ENCODE assay signal across 29 cellular contexts in the genomic region with DNA sequence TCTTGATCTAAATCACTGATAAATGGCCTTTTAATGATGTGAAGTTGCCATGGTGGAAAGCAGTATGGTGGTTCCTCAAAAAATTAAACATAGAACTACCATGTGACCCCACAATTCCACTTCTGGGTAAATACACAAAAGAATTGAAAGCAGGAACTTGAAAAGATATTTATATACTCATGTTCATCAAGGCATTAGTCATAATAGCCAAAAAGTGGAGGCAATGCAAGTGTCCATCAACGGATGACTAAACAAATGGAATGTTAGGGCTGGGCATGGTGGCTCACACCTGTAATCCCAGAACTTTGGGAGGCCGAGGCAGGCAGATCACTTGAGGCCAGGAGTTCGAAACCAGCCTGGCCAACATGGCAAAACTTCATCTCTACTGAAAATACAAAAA. TPM values are rescaled to one million over a fixed set of nuclear protein-coding genes. Genes with fewer than 3 reads are reported as not detected.
DNase-seq lines count a peak whose midpoint lies in the region; ATAC-seq, FAIRE-seq and TF ChIP-seq lines count a peak whose summit lies in the region.
"Had no signal": no experiment of that assay in that cellular context is flagged by ENCODE, and none has a peak within 500 bp of the region (broad histone marks: within the 10 kb centered on the region; RNA-seq: fewer than 3 reads in every experiment).

No MANE protein-coding gene starts in this region.

- H3K9ac ChIP-seq in GM23248 (no peak overlapping the region), HepG2 (ENCODE audit: insufficient read depth, low read depth, low read length) (no peak overlapping the region)

- no peaks in the 10 kb centered on the region for H3F3A ChIP-seq in GM23248 (ENCODE audit: insufficient read depth)

- H4K20me1 ChIP-seq in GM23248 (ENCODE audit: insufficient read depth): no peaks in the 10 kb centered on the region
- H4K20me1 ChIP-seq in HepG2 (ENCODE audit: insufficient read depth, low read length): no peaks in the 10 kb centered on the region

- no peaks in the 10 kb centered on the region for H3K79me2 ChIP-seq in GM23248 (ENCODE audit: insufficient read depth)
- peaks cover 21% of the 10 kb centered on the region for H3K79me2 ChIP-seq in HepG2 (ENCODE audit: insufficient read depth, low read length)
- H3K79me2 ChIP-seq: hepatocyte had no signal

- intact Hi-C loops in HepG2 (cut with micrococcal nuclease; ENCODE audit: unreplicated experiment): no loop called here

- H3K27ac ChIP-seq in GM23248 (no peak overlapping the region), HepG2 (ENCODE audit: extremely low read length, insufficient read depth, low read length) (no peak overlapping the region)
- H3K27ac ChIP-seq: esophagus squamous epithelium, gastrocnemius medialis, hepatocyte, tibial nerve had no signal

- no peak for TF ChIP-seq EP300 in HepG2 (IDR thresholded peaks at IDR 0.05; ENCODE audit: low read depth in 2 of 2, low read length in 2 of 2)
- TF ChIP-seq EP300 in HepG2 (CRISPR knock-in tag; IDR thresholded peaks at IDR 0.05; ENCODE audit: borderline replicate concordance): no peak

- no TSS peak for BruUV-seq in HepG2 (replicated peaks; lab: Mats Ljungman, UMichigan)

- in situ Hi-C loops in GM23248 (cut with MboI) (no loop called here), HepG2 (cut with HindIII; ENCODE audit: extremely low pct_ligation_motif_present, low pct_unique_long_range_greater_than_20kb) (no loop called here)

- DNase-seq in GM23248 (peak; percentile 28), MV-4-11 (lab: John Stamatoyannopoulos, UW) (peak; percentile 86), amniotic epithelial cell (ENCODE audit: low read depth) (peak; percentile 15), kidney tubule cell (ENCODE audit: low spot score) (peak; percentile 61), HuH-7 (ENCODE audit: low spot score) (no peak), KG1 (lab: John Stamatoyannopoulos, UW) (no peak), HepG2 (ENCODE audit: low spot score) (no peak)
- DNase-seq: activated CD4-positive, alpha-beta memory T cell treated with anti-CD3 and anti-CD28 coated beads, Interleukin-2, amount 10 ng/mL, durations not matched to agents 7 days and 5 days; activated CD8-positive, alpha-beta memory T cell treated with anti-CD3 and anti-CD28 coated beads, Interleukin-2, amount 50 U/mL, for 4 hours; activated naive CD4-positive, alpha-beta T cell treated with Interleukin-2 at 50 U/mL for 16 hours; dermis blood vessel endothelial cell; DMS153; esophagus squamous epithelium; gastrocnemius medialis; left cardiac atrium; mucosa of descending colon; NCI-H1930; NCI-H524 treated with DMSO at 0.1 percent for 48 hours; NK-92 treated with Interleukin-12 subunit alpha and Interleukin-12 subunit beta, amount 100 ng/mL, for 24 hours; occipital lobe; SIG-M5; stimulated activated CD4-positive, alpha-beta T cell treated with anti-CD3 and anti-CD28 coated beads, Interleukin-15, amount 100 ng/mL, for 24 hours had no signal

- no peak overlapping the region for H2AFZ ChIP-seq in GM23248
- no peak overlapping the region for H2AFZ ChIP-seq in HepG2 (ENCODE audit: low read length)
- H2AFZ ChIP-seq: hepatocyte had no signal

- no peak for FAIRE-seq in HepG2 (lab: Jason Lieb, UNC)
- FAIRE-seq: endometrium, G401.6 had no signal

- no peak for TF ChIP-seq RAD21 in HepG2 (CRISPR knock-in tag; IDR thresholded peaks at IDR 0.05)

- H3K4me2 ChIP-seq in GM23248 (ENCODE audit: unreplicated experiment): no peak overlapping the region
- H3K4me2 ChIP-seq in HepG2 (ENCODE audit: low read depth, low read length): no peak overlapping the region
- H3K4me2 ChIP-seq: GM23338, hepatocyte had no signal

- no peaks in the 10 kb centered on the region for H3K9me3 ChIP-seq in GM23248 (ENCODE audit: low read depth)
- H3K9me3 ChIP-seq in HepG2 (ENCODE audit: low read length): 0 out of 2 replicates have a peak, but pooled peaks cover 10% of the 10 kb centered on the region
- H3K9me3 ChIP-seq: esophagus squamous epithelium, gastrocnemius medialis, mucosa of descending colon had no signal

- H3K27me3 ChIP-seq in GM23248 (replicated peaks; ENCODE audit: insufficient read depth) (no peaks in the 10 kb centered on the region), HepG2 (ENCODE audit: control insufficient read depth in 1 of 2, insufficient read depth in 2 of 2, low read length in 2 of 2) (no peaks in the 10 kb centered on the region; a peak in 1 of 5 replicates)
- H3K27me3 ChIP-seq: esophagus squamous epithelium, gastrocnemius medialis, hepatocyte, tibial nerve had no signal

- no peak overlapping the region for H3K4me3 ChIP-seq in GM23248
- H3K4me3 ChIP-seq in HepG2 (replicated peaks in 1 of 3; ENCODE audit: insufficient read depth in 1 of 3, low read depth in 2 of 3, low read length in 3 of 3): no peak overlapping the region
- H3K4me3 ChIP-seq: esophagus squamous epithelium, gastrocnemius medialis, GM23338, hepatocyte, mucosa of descending colon, tibial nerve had no signal

- no peak for TF ChIP-seq POLR2A in HepG2 (IDR thresholded peaks at IDR 0.05; ENCODE audit: insufficient read depth in 1 of 2, low read depth in 2 of 2, low read length in 2 of 2)

- H3K4me1 ChIP-seq in GM23248 (ENCODE audit: insufficient read depth): no peaks in the 10 kb centered on the region; the same call in 1 of the 2 replicates
- peaks cover 31% of the 10 kb centered on the region for H3K4me1 ChIP-seq in HepG2 (ENCODE audit: insufficient read depth, low read length)
- H3K4me1 ChIP-seq: esophagus squamous epithelium had no signal

- ATAC-seq in HepG2: no peak
- ATAC-seq: gastrocnemius medialis; GM23338; left cardiac atrium; mucosa of descending colon; natural killer cell treated with Interleukin-12 subunit alpha and Interleukin-12 subunit beta and Interleukin-15 and Interleukin-18, amount 100 ng/mL, for 72 hours; stimulated activated effector memory CD8-positive, alpha-beta T cell treated with anti-CD3 and anti-CD28 coated beads, Interleukin-12 subunit alpha, Interleukin-12 subunit beta, amount 100 ng/mL, for 72 hours had no signal

- whole genome bisulfite sequencing in GM23248 (ENCODE audit: low coverage in 1 of 2, low lambda C conversion rate in 2 of 2, missing lambda C conversion rate in 2 of 2), 2 experiments: 80 to 81% methylated on average over 3 of the region's 3 CpGs
- whole genome bisulfite sequencing in HepG2 (ENCODE audit: low lambda C conversion rate): 98% methylated on average over 3 of the region's 3 CpGs

- no peaks in the 10 kb centered on the region for H3K9me2 ChIP-seq in GM23248 (ENCODE audit: insufficient read depth)

- CTCF ChIA-PET in HepG2 (lab: Yijun Ruan, JAX; ENCODE audit: low intra/inter-chr PET ratio, low total read pairs): no interaction called here

- no peak for TF ChIP-seq CTCF in HepG2 (CRISPR knock-in tag; IDR thresholded peaks at IDR 0.05)

- POLR2A ChIA-PET in HepG2 (lab: Yijun Ruan, JAX): no interaction called here

- no peaks in the 10 kb centered on the region for H3K36me3 ChIP-seq in GM23248 (ENCODE audit: low read depth)
- no peaks in the 10 kb centered on the region for H3K36me3 ChIP-seq in HepG2 (replicated peaks in 1 of 2; ENCODE audit: control insufficient read depth in 1 of 2, insufficient read depth in 2 of 2, low read length in 2 of 2)
- H3K36me3 ChIP-seq: esophagus squamous epithelium, gastrocnemius medialis, tibial nerve had no signal

RNA-seq across cellular contexts. Expression of a gene that starts 2.0 kb away (rescaled TPM):
- total RNA-seq in GM23248 (2014; rRNA removed; shearing (Covaris generic)): 0.76 and 3.4 TPM in 2 replicates
- polyA plus RNA-seq in GM23248 (2016; fragmentation: Nextera tagmentation; extraction: Ambion mirVana) (1.2 and 1.4 TPM in 2 replicates), HepG2 (2011; rRNA removed) (42.6 and 43.9 TPM in 2 replicates)
- total RNA-seq in HepG2 (2016; rRNA removed; fragmentation: Illumina TruSeq; extraction: Trizol): 11.6 and 14.4 TPM in 2 replicates
- total RNA-seq in HepG2 (2016; cell fraction: cytosol; rRNA removed; fragmentation: Illumina TruSeq; extraction: Trizol; ENCODE audit: low read depth): 3.2 and 3.5 TPM in 2 replicates
- total RNA-seq in HepG2 (2016; cell fraction: insoluble cytoplasmic fraction; rRNA removed; fragmentation: Illumina TruSeq; extraction: Trizol): 10.7 and 18.0 TPM in 2 replicates
- total RNA-seq in HepG2 (2016; cell fraction: membrane; rRNA removed; fragmentation: Illumina TruSeq; extraction: Trizol): 5.5 and 7.4 TPM in 2 replicates
- total RNA-seq in HepG2 (2016; cell fraction: nucleus; rRNA removed; fragmentation: Illumina TruSeq; extraction: Trizol): 4.7 and 5.1 TPM in 2 replicates
- polyA plus RNA-seq in HepG2 (2011; cell fraction: cytosol; rRNA removed): 21.0 and 40.0 TPM in 2 replicates
- polyA plus RNA-seq in HepG2 (2011; cell fraction: nucleus; rRNA removed): 7.5 and 15.1 TPM in 2 replicates
- 81.9 and 82.1 TPM in 2 replicates for polyA plus RNA-seq in HepG2 (2012)
- 1.9 and 3.5 TPM in 2 replicates for polyA plus RNA-seq in HepG2 (2016; cell fraction: cytosol; fragmentation: Illumina TruSeq; extraction: Trizol; ENCODE audit: low read depth)
- 13.4 and 19.0 TPM in 2 replicates for polyA plus RNA-seq in HepG2 (2016; cell fraction: insoluble cytoplasmic fraction; fragmentation: Illumina TruSeq; extraction: Trizol; ENCODE audit: low read depth)
- polyA plus RNA-seq in HepG2 (2016; cell fraction: membrane; fragmentation: Illumina TruSeq; extraction: Trizol; ENCODE audit: low read depth): 3.8 and 4.2 TPM in 2 replicates
- polyA plus RNA-seq in HepG2 (2016; cell fraction: nucleus; fragmentation: Illumina TruSeq; extraction: Trizol; ENCODE audit: insufficient read depth, low read depth): 5.6 and 5.8 TPM in 2 replicates
- polyA minus RNA-seq in HepG2 (2011; rRNA and poly(A)+ RNA removed; ENCODE audit: low replicate concordance): 2.8 and 6.8 TPM in 2 replicates
- 10.6 and 13.8 TPM in 2 replicates for polyA minus RNA-seq in HepG2 (2011; cell fraction: cytosol; rRNA and poly(A)+ RNA removed)
- 10.3 and 17.5 TPM in 2 replicates for polyA minus RNA-seq in HepG2 (2011; cell fraction: nucleus; rRNA and poly(A)+ RNA removed)

RNA-seq across cellular contexts. Expression of a gene that starts 44.5 kb away (rescaled TPM):
- 14.6 and 15.7 TPM in 2 replicates for total RNA-seq in GM23248 (2014; rRNA removed; shearing (Covaris generic))
- polyA plus RNA-seq in GM23248 (2016; fragmentation: Nextera tagmentation; extraction: Ambion mirVana) (9.4 and 10.1 TPM in 2 replicates), HepG2 (2011; rRNA removed) (7.5 and 9.4 TPM in 2 replicates)
- 10.2 and 16.6 TPM in 2 replicates for total RNA-seq in HepG2 (2016; rRNA removed; fragmentation: Illumina TruSeq; extraction: Trizol)
- 2.2 and 4.1 TPM in 2 replicates for total RNA-seq in HepG2 (2016; cell fraction: cytosol; rRNA removed; fragmentation: Illumina TruSeq; extraction: Trizol; ENCODE audit: low read depth)
- 10.3 and 15.9 TPM in 2 replicates for total RNA-seq in HepG2 (2016; cell fraction: insoluble cytoplasmic fraction; rRNA removed; fragmentation: Illumina TruSeq; extraction: Trizol)
- 4.9 and 6.6 TPM in 2 replicates for total RNA-seq in HepG2 (2016; cell fraction: membrane; rRNA removed; fragmentation: Illumina TruSeq; extraction: Trizol)
- 10.6 and 12.4 TPM in 2 replicates for total RNA-seq in HepG2 (2016; cell fraction: nucleus; rRNA removed; fragmentation: Illumina TruSeq; extraction: Trizol)
- polyA plus RNA-seq in HepG2 (2011; cell fraction: cytosol; rRNA removed): 3.4 and 5.3 TPM in 2 replicates
- polyA plus RNA-seq in HepG2 (2011; cell fraction: nucleus; rRNA removed): 3.2 and 3.6 TPM in 2 replicates
- 10.6 and 11.9 TPM in 2 replicates for polyA plus RNA-seq in HepG2 (2012)
- 0.53 and 0.71 TPM in 2 replicates for polyA plus RNA-seq in HepG2 (2016; cell fraction: cytosol; fragmentation: Illumina TruSeq; extraction: Trizol; ENCODE audit: low read depth)
- polyA plus RNA-seq in HepG2 (2016; cell fraction: insoluble cytoplasmic fraction; fragmentation: Illumina TruSeq; extraction: Trizol; ENCODE audit: low read depth): 16.9 and 17.4 TPM in 2 replicates
- 2.9 and 3.1 TPM in 2 replicates for polyA plus RNA-seq in HepG2 (2016; cell fraction: membrane; fragmentation: Illumina TruSeq; extraction: Trizol; ENCODE audit: low read depth)
- polyA plus RNA-seq in HepG2 (2016; cell fraction: nucleus; fragmentation: Illumina TruSeq; extraction: Trizol; ENCODE audit: insufficient read depth, low read depth): 12.2 and 12.6 TPM in 2 replicates
- polyA minus RNA-seq in HepG2 (2011; rRNA and poly(A)+ RNA removed; ENCODE audit: low replicate concordance): 2.7 and 7.2 TPM in 2 replicates
- 8.3 and 9.1 TPM in 2 replicates for polyA minus RNA-seq in HepG2 (2011; cell fraction: cytosol; rRNA and poly(A)+ RNA removed)
- 10.7 and 12.6 TPM in 2 replicates for polyA minus RNA-seq in HepG2 (2011; cell fraction: nucleus; rRNA and poly(A)+ RNA removed)

Comparison
In these comparisons a context has a peak if more than half of its experiments do, and no peak if none do; other contexts are left out.
1. DNase-seq: peak in GM23248 (single experiment), MV-4-11 (single experiment), amniotic epithelial cell (single experiment) and kidney tubule cell (single experiment); none in HuH-7 (single experiment), KG1 (single experiment) and HepG2 (single experiment).